ENCODE assay signal across 28 cellular contexts in genomic region chr9:81852820-81853219, GRCh38.
A peak's percentile ranks its signal among the peaks of the same experiment; 100 is the strongest.
DNase-seq lines count a peak whose midpoint lies in the region; ATAC-seq lines count a peak whose summit lies in the region.
"Had no signal": no experiment of that assay in that cellular context is flagged by ENCODE, and none has a peak within 500 bp of the region (broad histone marks: within the 10 kb centered on the region; RNA-seq: fewer than 3 reads in every experiment).

No MANE protein-coding gene starts in this region.

- CTCF ChIA-PET in activated naive CD4-positive, alpha-beta T cell treated with anti-CD3 and anti-CD28 coated beads for 36 hours (lab: Charles Lee): no interaction called here

- no peaks in the 10 kb centered on the region for H3K36me3 Mint-ChIP-seq in activated naive CD4-positive, alpha-beta T cell treated with anti-CD3 and anti-CD28 coated beads, Interleukin-2, amount 50 U/mL, for 24 hours
- H3K36me3 Mint-ChIP-seq in activated naive CD4-positive, alpha-beta T cell treated with anti-CD3 and anti-CD28 coated beads for 36 hours (ENCODE audit: low read depth): no peaks in the 10 kb centered on the region
- no peaks in the 10 kb centered on the region for H3K36me3 Mint-ChIP-seq in stimulated activated memory B cell treated with anti-CD40 and anti-IgM and Interleukin-4, amounts not matched to agents 10 μg/mL and 1 μg/mL and 100 μg/mL, for 72 hours
- no peaks in the 10 kb centered on the region for H3K36me3 Mint-ChIP-seq in stimulated activated naive B cell treated with anti-CD40 and anti-IgM and Interleukin-4, amounts not matched to agents 10 μg/mL and 1 μg/mL and 100 μg/mL, for 72 hours
- H3K36me3 Mint-ChIP-seq: CD14-positive monocyte; CD4-positive, alpha-beta memory T cell; CD4-positive, CD25-positive, alpha-beta regulatory T cell; CD8-positive, alpha-beta memory T cell; CD8-positive, alpha-beta T cell had no signal

- no peaks in the 10 kb centered on the region for H3K27me3 Mint-ChIP-seq in activated naive CD4-positive, alpha-beta T cell treated with anti-CD3 and anti-CD28 coated beads, Interleukin-2, amount 50 U/mL, for 24 hours
- H3K27me3 Mint-ChIP-seq in activated naive CD4-positive, alpha-beta T cell treated with anti-CD3 and anti-CD28 coated beads for 36 hours (ENCODE audit: low read depth): no peaks in the 10 kb centered on the region
- no peaks in the 10 kb centered on the region for H3K27me3 Mint-ChIP-seq in stimulated activated memory B cell treated with anti-CD40 and anti-IgM and Interleukin-4, amounts not matched to agents 10 μg/mL and 1 μg/mL and 100 μg/mL, for 72 hours
- H3K27me3 Mint-ChIP-seq in stimulated activated naive B cell treated with anti-CD40 and anti-IgM and Interleukin-4, amounts not matched to agents 10 μg/mL and 1 μg/mL and 100 μg/mL, for 72 hours: no peaks in the 10 kb centered on the region
- H3K27me3 Mint-ChIP-seq: B cell; CD4-positive, alpha-beta memory T cell; CD4-positive, alpha-beta T cell; CD4-positive, CD25-positive, alpha-beta regulatory T cell; CD8-positive, alpha-beta memory T cell had no signal

- no peaks in the 10 kb centered on the region for H3K4me1 Mint-ChIP-seq in activated naive CD4-positive, alpha-beta T cell treated with anti-CD3 and anti-CD28 coated beads, Interleukin-2, amount 50 U/mL, for 24 hours
- no peaks in the 10 kb centered on the region for H3K4me1 Mint-ChIP-seq in activated naive CD4-positive, alpha-beta T cell treated with anti-CD3 and anti-CD28 coated beads for 36 hours (ENCODE audit: low read depth)
- H3K4me1 Mint-ChIP-seq in stimulated activated memory B cell treated with anti-CD40 and anti-IgM and Interleukin-4, amounts not matched to agents 10 μg/mL and 1 μg/mL and 100 μg/mL, for 72 hours: no peaks in the 10 kb centered on the region
- peaks cover 4 to 11% of the 10 kb centered on the region in 2 donors for H3K4me1 Mint-ChIP-seq in stimulated activated naive B cell treated with anti-CD40 and anti-IgM and Interleukin-4, amounts not matched to agents 10 μg/mL and 1 μg/mL and 100 μg/mL, for 72 hours
- H3K4me1 Mint-ChIP-seq: B cell; CD14-positive monocyte; CD4-positive, alpha-beta memory T cell; CD4-positive, CD25-positive, alpha-beta regulatory T cell; CD8-positive, alpha-beta memory T cell had no signal

- no peak for DNase-seq in activated naive CD4-positive, alpha-beta T cell treated with anti-CD3 and anti-CD28 coated beads for 36 hours
- no peak for DNase-seq in stimulated activated naive B cell treated with anti-CD40 and anti-IgM and Interleukin-4, amounts not matched to agents 10 μg/mL and 1 μg/mL and 100 μg/mL, for 72 hours
- no peak for DNase-seq in DMS153 (lab: John Stamatoyannopoulos, UW)
- no peak for DNase-seq in NCI-H1436 (lab: John Stamatoyannopoulos, UW)
- DNase-seq: 8988T; ACHN; AML-193; BE2C; C1 segment of cervical spinal cord; Caco-2; Calu3; CD4-positive, alpha-beta memory T cell; CD4-positive, alpha-beta T cell; CD4-positive, CD25-positive, alpha-beta regulatory T cell; CD8-positive, alpha-beta memory T cell; CD8-positive, alpha-beta T cell; COR-L47; DMS 273 treated with DMSO at 0.1 percent for 48 hours; DMS53; DMS79; DMS79 treated with DMSO at 0.1 percent for 48 hours; DND-41; EL had no signal

- intact Hi-C loops in activated naive CD4-positive, alpha-beta T cell treated with anti-CD3 and anti-CD28 coated beads for 36 hours (cut with micrococcal nuclease): no loop called here

- peak; percentile 47 for ATAC-seq in stimulated activated memory B cell treated with anti-CD40 and anti-IgM and Interleukin-4, amounts not matched to agents 10 μg/mL and 1 μg/mL and 100 μg/mL, for 72 hours
- peak; percentile 89 to 91 for ATAC-seq in stimulated activated naive B cell treated with anti-CD40 and anti-IgM and Interleukin-4, amounts not matched to agents 10 μg/mL and 1 μg/mL and 100 μg/mL, for 72 hours (replicated peaks)
- ATAC-seq: A549; CD8-positive, alpha-beta T cell had no signal

- peak overlapping the region; percentile 25 for H3K27ac Mint-ChIP-seq in activated naive CD4-positive, alpha-beta T cell treated with anti-CD3 and anti-CD28 coated beads, Interleukin-2, amount 50 U/mL, for 24 hours
- no peak overlapping the region for H3K27ac Mint-ChIP-seq in activated naive CD4-positive, alpha-beta T cell treated with anti-CD3 and anti-CD28 coated beads for 36 hours
- H3K27ac Mint-ChIP-seq in stimulated activated memory B cell treated with anti-CD40 and anti-IgM and Interleukin-4, amounts not matched to agents 10 μg/mL and 1 μg/mL and 100 μg/mL, for 72 hours: no peak overlapping the region
- no peak overlapping the region for H3K27ac Mint-ChIP-seq in stimulated activated naive B cell treated with anti-CD40 and anti-IgM and Interleukin-4, amounts not matched to agents 10 μg/mL and 1 μg/mL and 100 μg/mL, for 72 hours
- H3K27ac Mint-ChIP-seq: B cell; CD14-positive monocyte; CD4-positive, alpha-beta memory T cell; CD4-positive, alpha-beta T cell; CD4-positive, CD25-positive, alpha-beta regulatory T cell; CD8-positive, alpha-beta memory T cell; CD8-positive, alpha-beta T cell had no signal

- no peak overlapping the region for H3K4me3 Mint-ChIP-seq in activated naive CD4-positive, alpha-beta T cell treated with anti-CD3 and anti-CD28 coated beads, Interleukin-2, amount 50 U/mL, for 24 hours
- H3K4me3 Mint-ChIP-seq in activated naive CD4-positive, alpha-beta T cell treated with anti-CD3 and anti-CD28 coated beads for 36 hours: no peak overlapping the region
- H3K4me3 Mint-ChIP-seq in stimulated activated memory B cell treated with anti-CD40 and anti-IgM and Interleukin-4, amounts not matched to agents 10 μg/mL and 1 μg/mL and 100 μg/mL, for 72 hours: no peak overlapping the region
- H3K4me3 Mint-ChIP-seq in stimulated activated naive B cell treated with anti-CD40 and anti-IgM and Interleukin-4, amounts not matched to agents 10 μg/mL and 1 μg/mL and 100 μg/mL, for 72 hours: no peak overlapping the region
- H3K4me3 Mint-ChIP-seq: B cell; CD14-positive monocyte; CD4-positive, alpha-beta memory T cell; CD4-positive, alpha-beta T cell; CD4-positive, CD25-positive, alpha-beta regulatory T cell; CD8-positive, alpha-beta memory T cell; CD8-positive, alpha-beta T cell had no signal

- H3K9me3 Mint-ChIP-seq in activated naive CD4-positive, alpha-beta T cell treated with anti-CD3 and anti-CD28 coated beads, Interleukin-2, amount 50 U/mL, for 24 hours: no peaks in the 10 kb centered on the region
- no peaks in the 10 kb centered on the region for H3K9me3 Mint-ChIP-seq in activated naive CD4-positive, alpha-beta T cell treated with anti-CD3 and anti-CD28 coated beads for 36 hours
- no peaks in the 10 kb centered on the region for H3K9me3 Mint-ChIP-seq in stimulated activated memory B cell treated with anti-CD40 and anti-IgM and Interleukin-4, amounts not matched to agents 10 μg/mL and 1 μg/mL and 100 μg/mL, for 72 hours
- no peaks in the 10 kb centered on the region for H3K9me3 Mint-ChIP-seq in stimulated activated naive B cell treated with anti-CD40 and anti-IgM and Interleukin-4, amounts not matched to agents 10 μg/mL and 1 μg/mL and 100 μg/mL, for 72 hours
- H3K9me3 Mint-ChIP-seq: CD4-positive, alpha-beta T cell; CD8-positive, alpha-beta memory T cell; CD8-positive, alpha-beta T cell had no signal
